12 cellular contexts compared by ENCODE assay signal in the genomic region with DNA sequence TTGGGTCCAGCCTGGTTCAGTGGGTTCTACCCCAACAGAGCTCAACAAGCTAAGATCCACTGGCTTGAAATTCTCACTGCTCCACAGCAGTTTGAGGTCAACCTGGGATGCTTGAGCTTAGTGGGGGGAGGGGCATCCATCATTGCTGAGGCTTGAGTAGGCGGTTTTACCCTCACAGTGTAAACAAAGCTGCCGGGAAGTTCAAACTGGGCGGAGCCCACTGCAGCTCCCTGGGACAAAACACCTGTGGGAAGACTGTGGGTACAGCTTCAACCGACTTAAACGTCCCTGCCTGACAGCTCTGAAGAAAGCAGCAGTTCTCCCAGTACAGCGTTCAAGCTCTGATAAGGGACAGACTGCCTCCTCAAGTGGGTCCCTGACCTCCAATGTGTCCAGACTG.
A peak's percentile ranks its signal among the peaks of the same experiment; 100 is the strongest.
DNase-seq lines count a peak whose midpoint lies in the region; ATAC-seq and TF ChIP-seq lines count a peak whose summit lies in the region.
"Had no signal": no experiment of that assay in that cellular context is flagged by ENCODE, and none has a peak within 500 bp of the region (broad histone marks: within the 10 kb centered on the region; RNA-seq: fewer than 3 reads in every experiment).

No MANE protein-coding gene starts in this region.

- H3K36me3 ChIP-seq in esophagus muscularis mucosa, result no peaks in the 10 kb centered on the region

- H3K4me3 ChIP-seq in Jurkat, Clone E6-1 (ENCODE audit: low read length), result no peak overlapping the region
- no peak overlapping the region for H3K4me3 ChIP-seq in esophagus muscularis mucosa
- H3K4me3 ChIP-seq: GM23248 had no signal

- 80% methylated on average over 1 of the region's 6 CpGs for WGBS in esophagus muscularis mucosa

- no peak for TF ChIP-seq CTCF in esophagus muscularis mucosa (IDR thresholded peaks at IDR 0.05)

- H3K27ac ChIP-seq in esophagus muscularis mucosa (replicated peaks in 1 of 4), result no peak overlapping the region
- H3K27ac ChIP-seq: GM23248 had no signal

- no peak for TF ChIP-seq EP300 in esophagus muscularis mucosa (IDR thresholded peaks at IDR 0.05)

- no peaks in the 10 kb centered on the region for H3K27me3 ChIP-seq in esophagus muscularis mucosa

- intact Hi-C loops in esophagus muscularis mucosa (cut with DNase I) (no loop called here), left ventricle myocardium superior (cut with micrococcal nuclease) (no loop called here)

- DNase-seq in ELF-1 (ENCODE audit: low read depth, low spot score), result peak; percentile 50
- peak; percentile 69 for DNase-seq in Jurkat, Clone E6-1 (ENCODE audit: low read depth, low spot score)
- DNase-seq in esophagus muscularis mucosa (ENCODE audit: extremely low spot score), result peak; percentile 45
- peak; percentile 35 for DNase-seq in renal cortical epithelial cell (ENCODE audit: low read depth)
- DNase-seq in left ventricle myocardium superior, result no peak
- DNase-seq in NCI-H82 (lab: John Stamatoyannopoulos, UW), result no peak
- no peak for DNase-seq in amniotic stem cell (lab: John Stamatoyannopoulos, UW)
- DNase-seq: C1 segment of cervical spinal cord; Calu3; CD4-positive, alpha-beta T cell; DMS 273 treated with DMSO at 0.1 percent for 48 hours; GM23248 had no signal

- no peak for ATAC-seq in left ventricle myocardium superior

- H3K9me3 ChIP-seq in esophagus muscularis mucosa, result no peaks in the 10 kb centered on the region

- TF ChIP-seq POLR2A in esophagus muscularis mucosa (IDR thresholded peaks at IDR 0.05; ENCODE audit: low read depth), result no peak

- no peaks in the 10 kb centered on the region for H3K4me1 ChIP-seq in esophagus muscularis mucosa

Comparison
In these comparisons a context has a peak if more than half of its experiments do, and no peak if none do; other contexts are left out.
1. DNase-seq: peak in ELF-1 (single experiment), Jurkat, Clone E6-1 (single experiment), esophagus muscularis mucosa (single experiment) and renal cortical epithelial cell (single experiment); none in left ventricle myocardium superior (single experiment), NCI-H82 (single experiment) and amniotic stem cell (single experiment).